Comparison of ENCODE assay signal across 34 cellular contexts in the genomic region with DNA sequence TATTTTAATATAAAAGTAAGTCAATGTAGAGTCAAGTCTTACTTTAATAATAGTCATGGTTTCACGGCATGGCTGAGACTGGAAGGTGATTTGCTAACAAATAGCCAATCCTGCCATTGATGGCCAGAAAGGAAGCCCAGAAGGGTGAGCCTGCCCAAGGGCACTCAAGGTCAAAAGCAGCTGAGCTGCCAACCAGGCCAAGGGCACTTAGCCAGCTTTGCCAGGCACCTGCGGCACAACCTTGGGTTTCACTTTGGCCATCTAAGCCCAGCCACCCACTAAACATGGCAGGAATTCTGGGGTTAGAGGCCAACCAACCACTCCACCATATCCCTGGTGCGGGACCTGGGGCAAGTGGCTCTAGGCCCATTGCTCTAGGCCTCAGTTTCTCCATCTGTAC. TPM values are rescaled to one million over a fixed set of nuclear protein-coding genes. Genes with fewer than 3 reads are reported as not detected.
"Had no signal": no experiment of that assay in that cellular context is flagged by ENCODE, and none has a peak within 500 bp of the region (broad histone marks: within the 10 kb centered on the region; RNA-seq: fewer than 3 reads in every experiment).

No MANE protein-coding gene starts in this region.

- H3K9me3 ChIP-seq: esophagus muscularis mucosa, gastroesophageal sphincter, heart left ventricle, left lung, psoas muscle, sigmoid colon, thoracic aorta, vagina had no signal

- H3K4me1 ChIP-seq: esophagus muscularis mucosa, foreskin keratinocyte, gastroesophageal sphincter, heart left ventricle, left lung, neural progenitor cell, psoas muscle, sigmoid colon, vagina had no signal

- H3K27me3 ChIP-seq: foreskin keratinocyte, heart left ventricle, hepatocyte, left lung, neural progenitor cell, vagina had no signal

- H3K79me2 ChIP-seq: hepatocyte had no signal

- H2AFZ ChIP-seq: hepatocyte, neural progenitor cell had no signal

- H3K4me2 ChIP-seq: hepatocyte, neural progenitor cell had no signal

- H3K27ac ChIP-seq: coronary artery, esophagus muscularis mucosa, foreskin keratinocyte, gastroesophageal sphincter, heart left ventricle, hepatocyte, left lung, neural progenitor cell, psoas muscle, sigmoid colon, thoracic aorta, vagina had no signal

- H3K4me3 ChIP-seq: coronary artery, esophagus muscularis mucosa, gastroesophageal sphincter, heart left ventricle, hepatocyte, left lung, neural progenitor cell, psoas muscle, sigmoid colon, thoracic aorta, vagina had no signal

- H3K9ac ChIP-seq: neural progenitor cell had no signal

- H3K36me3 ChIP-seq: esophagus muscularis mucosa, gastroesophageal sphincter, heart left ventricle, left lung, neural progenitor cell, sigmoid colon, thoracic aorta, vagina had no signal

- DNase-seq: dermis blood vessel endothelial cell; effector memory CD4-positive, alpha-beta T cell; foreskin keratinocyte; heart left ventricle; kidney; left lung; mesendoderm; midbrain; naive thymus-derived CD4-positive, alpha-beta T cell; psoas muscle; right cardiac atrium; sigmoid colon; stimulated activated CD4-positive, alpha-beta T cell treated with anti-CD3 and anti-CD28 coated beads, Interleukin-2, amount 100 ng/mL, for 24 hours; stimulated activated CD4-positive, alpha-beta T cell treated with anti-CD3 and anti-CD28 coated beads, Interleukin-4, amount 100 ng/mL, for 24 hours; stimulated activated naive CD4-positive, alpha-beta T cell treated with Interleukin-2 at 50 U/mL for 16 hours; substantia nigra; trophoblast cell had no signal

- ATAC-seq: foreskin keratinocyte; gastroesophageal sphincter; heart left ventricle; naive thymus-derived CD4-positive, alpha-beta T cell; psoas muscle; right cardiac atrium; stimulated activated effector memory CD8-positive, alpha-beta T cell treated with anti-CD3 and anti-CD28 coated beads, Interleukin-12 subunit alpha, Interleukin-12 subunit beta, amount 100 ng/mL, for 72 hours had no signal

RNA-seq across cellular contexts. Expression of a gene that starts 4.2 kb away (rescaled TPM):
- total RNA-seq: dermis blood vessel endothelial cell; endothelial cell of umbilical vein; epithelial cell of proximal tubule; esophagus muscularis mucosa; fibroblast of lung; foreskin keratinocyte; heart left ventricle; hepatocyte; kidney; left lung; lung microvascular endothelial cell; mucosa of gallbladder; naive thymus-derived CD4-positive, alpha-beta T cell; osteoblast; psoas muscle; renal cortical epithelial cell; right cardiac atrium; sigmoid colon; skeletal muscle tissue; thoracic aorta; ureter; vagina had no signal
- polyA plus RNA-seq: endothelial cell of umbilical vein; fibroblast of lung; foreskin keratinocyte; heart left ventricle; hepatocyte; naive thymus-derived CD4-positive, alpha-beta T cell; psoas muscle; right cardiac atrium; sigmoid colon had no signal
